ENCODE assay signal across 20 cellular contexts in genomic region chr4:119053245-119053644, GRCh38.
DNase-seq lines count a peak whose midpoint lies in the region; ATAC-seq and TF ChIP-seq lines count a peak whose summit lies in the region.
"Had no signal": no experiment of that assay in that cellular context is flagged by ENCODE, and none has a peak within 500 bp of the region (broad histone marks: within the 10 kb centered on the region; RNA-seq: fewer than 3 reads in every experiment).

No MANE protein-coding gene starts in this region.

- DNase-seq in EH (ENCODE audit: low read depth) (peak; percentile 47), GM23248 (peak; percentile 17), choroid plexus epithelial cell (ENCODE audit: low read depth) (peak; percentile 14), gastrocnemius medialis (no peak), GM10248 (ENCODE audit: extremely low spot score) (no peak), HCEC 1CT (no peak), NCI-H69 (lab: John Stamatoyannopoulos, UW) (no peak)
- DNase-seq: Caco-2; CD8-positive, alpha-beta T cell; GF-D8; Kasumi-1; NCI-H2029; NCI-H446; NCI-H524 treated with DMSO at 0.1 percent for 48 hours; NCI-H82; NK-92 treated with Interleukin-12 subunit alpha and Interleukin-12 subunit beta, amount 100 ng/mL, for 24 hours; PC-3 had no signal

- no peak for ATAC-seq in gastrocnemius medialis
- ATAC-seq: CD8-positive, alpha-beta T cell; HepG2; K562; PC-3 had no signal

- no peak overlapping the region for H3K27ac ChIP-seq in GM23248
- H3K27ac ChIP-seq in gastrocnemius medialis, result peak overlapping the region in 3 of 4 donors; percentile 2 to 52 (median 10)
- H3K27ac ChIP-seq: C4-2B had no signal

- no peak overlapping the region for H3K9ac ChIP-seq in GM23248

- intact Hi-C loops in gastrocnemius medialis (cut with DNase I; ENCODE audit: low total_unique reads), result no loop called here

- H3K4me1 ChIP-seq in GM23248 (ENCODE audit: insufficient read depth) (peaks cover 5% of the 10 kb centered on the region; the same call in 1 of the 2 replicates), gastrocnemius medialis (peaks cover 0 to 6% of the 10 kb centered on the region in 2 donors)

- TF ChIP-seq CTCF in choroid plexus epithelial cell (conservative IDR thresholded peaks at IDR 0.05; ENCODE audit: low read depth, low read length), result no peak
- no peak for TF ChIP-seq CTCF in gastrocnemius medialis (IDR thresholded peaks at IDR 0.05 in 4 of 5, conservative IDR thresholded peaks at IDR 0.05 in 1 of 5)
- no peak for TF ChIP-seq CTCF in GM10248 (IDR thresholded peaks at IDR 0.05; ENCODE audit: control extremely low read depth, extremely low read depth, low read depth, missing control alignments)

- H3K36me3 ChIP-seq in GM23248 (ENCODE audit: low read depth) (no peaks in the 10 kb centered on the region), gastrocnemius medialis (no peaks in the 10 kb centered on the region)

- H3K4me3 ChIP-seq in GM23248 (no peak overlapping the region), choroid plexus epithelial cell (ENCODE audit: low read depth, low read length) (no peak overlapping the region), gastrocnemius medialis (no peak overlapping the region)
- H3K4me3 ChIP-seq: K562 had no signal

- H3K9me2 ChIP-seq in GM23248 (ENCODE audit: insufficient read depth), result no peaks in the 10 kb centered on the region

- no peaks in the 10 kb centered on the region for H3K27me3 ChIP-seq in GM23248 (replicated peaks; ENCODE audit: insufficient read depth)
- no peaks in the 10 kb centered on the region for H3K27me3 ChIP-seq in gastrocnemius medialis

- in situ Hi-C loops in GM23248 (cut with MboI) (no loop called here), gastrocnemius medialis (cut with MboI; ENCODE audit: low sequenced_read_pairs in 4 of 4) (no loop called here)

- CTCF ChIA-PET in GM10248 (lab: Yijun Ruan, JAX), result interaction anchor here (1.5 to 1.6 kb wide), 2 partner anchors 11 kb away, joined by 5 to 6 read pairs; no protein-coding TSS in a partner anchor

- H3K9me3 ChIP-seq in GM23248 (ENCODE audit: low read depth), result no peaks in the 10 kb centered on the region
- no peaks in the 10 kb centered on the region for H3K9me3 ChIP-seq in gastrocnemius medialis
- H3K9me3 ChIP-seq: Caco-2 had no signal

- H3F3A ChIP-seq in GM23248 (ENCODE audit: insufficient read depth), result no peaks in the 10 kb centered on the region

- no peaks in the 10 kb centered on the region for H3K79me2 ChIP-seq in GM23248 (ENCODE audit: insufficient read depth)

- H2AFZ ChIP-seq in GM23248, result no peak overlapping the region

- TF ChIP-seq POLR2A in gastrocnemius medialis (IDR thresholded peaks at IDR 0.05), result no peak

- WGBS in GM23248 (ENCODE audit: low coverage in 1 of 2, low lambda C conversion rate in 2 of 2, missing lambda C conversion rate in 2 of 2), 2 experiments, result 90 to 92% methylated on average over 2 of the region's 2 CpGs

- H4K20me1 ChIP-seq in GM23248 (ENCODE audit: insufficient read depth), result no peaks in the 10 kb centered on the region

- POLR2A ChIA-PET in GM10248 (lab: Yijun Ruan, JAX), result interaction anchor here (0.6 kb wide), 1 partner anchor 153 kb away, joined by 3 read pairs; no protein-coding TSS in a partner anchor

- H3K4me2 ChIP-seq in GM23248 (ENCODE audit: unreplicated experiment), result no peak overlapping the region

Comparison
In these comparisons a context has a peak if more than half of its experiments do, and no peak if none do; other contexts are left out.
1. DNase-seq: peak in EH (single experiment), GM23248 (single experiment) and choroid plexus epithelial cell (single experiment); none in gastrocnemius medialis (0 of 2), GM10248 (single experiment), HCEC 1CT (single experiment) and NCI-H69 (single experiment).